In the genomic region with DNA sequence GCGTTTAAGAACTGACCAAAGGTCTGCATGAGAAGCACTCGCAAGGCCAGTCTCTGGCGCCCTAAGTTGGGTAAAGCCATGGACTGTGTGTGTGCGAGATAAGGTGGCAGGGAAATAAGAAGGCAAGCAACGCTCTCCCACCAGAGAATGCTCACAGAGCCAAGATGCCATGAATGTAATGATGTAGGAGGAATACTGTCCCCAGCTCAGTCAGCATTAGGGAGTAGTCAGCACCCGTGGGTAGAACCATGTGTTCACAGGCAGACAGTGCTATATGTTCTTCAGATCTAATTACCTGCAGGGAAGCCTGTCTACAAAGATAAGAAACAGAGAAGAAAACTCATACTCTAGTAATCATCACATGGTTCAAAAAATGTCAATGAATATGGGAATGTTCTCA, we compare ENCODE assay signal across 1 cellular context.
TF ChIP-seq lines count a peak whose summit lies in the region.

No MANE protein-coding gene starts in this region.

TF ChIP-seq in K562, 482 proteins besides CTCF, POLR2A, EP300 and RAD21 (continued from another document and continues in another):
- no peak for TF ChIP-seq ZNF134 (CRISPR knock-in tag; conservative IDR thresholded peaks at IDR 0.05)
- TF ChIP-seq, protein P1, sequence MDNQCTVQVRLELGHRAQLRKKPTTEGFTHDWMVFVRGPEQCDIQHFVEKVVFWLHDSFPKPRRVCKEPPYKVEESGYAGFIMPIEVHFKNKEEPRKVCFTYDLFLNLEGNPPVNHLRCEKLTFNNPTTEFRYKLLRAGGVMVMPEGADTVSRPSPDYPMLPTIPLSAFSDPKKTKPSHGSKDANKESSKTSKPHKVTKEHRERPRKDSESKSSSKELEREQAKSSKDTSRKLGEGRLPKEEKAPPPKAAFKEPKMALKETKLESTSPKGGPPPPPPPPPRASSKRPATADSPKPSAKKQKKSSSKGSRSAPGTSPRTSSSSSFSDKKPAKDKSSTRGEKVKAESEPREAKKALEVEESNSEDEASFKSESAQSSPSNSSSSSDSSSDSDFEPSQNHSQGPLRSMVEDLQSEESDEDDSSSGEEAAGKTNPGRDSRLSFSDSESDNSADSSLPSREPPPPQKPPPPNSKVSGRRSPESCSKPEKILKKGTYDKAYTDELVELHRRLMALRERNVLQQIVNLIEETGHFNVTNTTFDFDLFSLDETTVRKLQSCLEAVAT (IDR thresholded peaks at IDR 0.05), result no peak
- no peak for TF ChIP-seq STAT5B (CRISPR knock-in tag; IDR thresholded peaks at IDR 0.05)
- no peak for TF ChIP-seq XRCC3 (IDR thresholded peaks at IDR 0.05)
- TF ChIP-seq TOE1 (IDR thresholded peaks at IDR 0.05; ENCODE audit: borderline replicate concordance), result no peak
- TF ChIP-seq TOE1 (CRISPR knock-in tag; IDR thresholded peaks at IDR 0.05; ENCODE audit: borderline replicate concordance, low read depth), result no peak
- no peak for TF ChIP-seq POLR3A (IDR thresholded peaks at IDR 0.05; ENCODE audit: borderline replicate concordance, extremely low read depth, insufficient read depth, insufficient read length)
- peak; percentile 92 for TF ChIP-seq CBFA2T3 (IDR thresholded peaks at IDR 0.05)
- TF ChIP-seq FOSL1 (tag; conservative IDR thresholded peaks at IDR 0.05), result peak; percentile 67
- TF ChIP-seq ZNF707 (CRISPR knock-in tag; conservative IDR thresholded peaks at IDR 0.05), result no peak
- TF ChIP-seq CBFA2T2 (conservative IDR thresholded peaks at IDR 0.05), result peak; percentile 86
- peak; percentile 38 for TF ChIP-seq DACH1 (IDR thresholded peaks at IDR 0.05; ENCODE audit: partially characterized antibody)
- TF ChIP-seq TCF3 (CRISPR knock-in tag; IDR thresholded peaks at IDR 0.05), result peak; percentile 87
- 0 out of 2 replicates have a peak, but pooled peaks have one; percentile 27 for TF ChIP-seq PML (IDR thresholded peaks at IDR 0.05; ENCODE audit: low read length)
- TF ChIP-seq DIDO1 (tag; IDR thresholded peaks at IDR 0.05; ENCODE audit: low read depth), result no peak
- peak; percentile 53; the same call in 1 of the 2 replicates for TF ChIP-seq STAT5A (IDR thresholded peaks at IDR 0.05; ENCODE audit: borderline replicate concordance, low read length)
- TF ChIP-seq, protein P2, sequence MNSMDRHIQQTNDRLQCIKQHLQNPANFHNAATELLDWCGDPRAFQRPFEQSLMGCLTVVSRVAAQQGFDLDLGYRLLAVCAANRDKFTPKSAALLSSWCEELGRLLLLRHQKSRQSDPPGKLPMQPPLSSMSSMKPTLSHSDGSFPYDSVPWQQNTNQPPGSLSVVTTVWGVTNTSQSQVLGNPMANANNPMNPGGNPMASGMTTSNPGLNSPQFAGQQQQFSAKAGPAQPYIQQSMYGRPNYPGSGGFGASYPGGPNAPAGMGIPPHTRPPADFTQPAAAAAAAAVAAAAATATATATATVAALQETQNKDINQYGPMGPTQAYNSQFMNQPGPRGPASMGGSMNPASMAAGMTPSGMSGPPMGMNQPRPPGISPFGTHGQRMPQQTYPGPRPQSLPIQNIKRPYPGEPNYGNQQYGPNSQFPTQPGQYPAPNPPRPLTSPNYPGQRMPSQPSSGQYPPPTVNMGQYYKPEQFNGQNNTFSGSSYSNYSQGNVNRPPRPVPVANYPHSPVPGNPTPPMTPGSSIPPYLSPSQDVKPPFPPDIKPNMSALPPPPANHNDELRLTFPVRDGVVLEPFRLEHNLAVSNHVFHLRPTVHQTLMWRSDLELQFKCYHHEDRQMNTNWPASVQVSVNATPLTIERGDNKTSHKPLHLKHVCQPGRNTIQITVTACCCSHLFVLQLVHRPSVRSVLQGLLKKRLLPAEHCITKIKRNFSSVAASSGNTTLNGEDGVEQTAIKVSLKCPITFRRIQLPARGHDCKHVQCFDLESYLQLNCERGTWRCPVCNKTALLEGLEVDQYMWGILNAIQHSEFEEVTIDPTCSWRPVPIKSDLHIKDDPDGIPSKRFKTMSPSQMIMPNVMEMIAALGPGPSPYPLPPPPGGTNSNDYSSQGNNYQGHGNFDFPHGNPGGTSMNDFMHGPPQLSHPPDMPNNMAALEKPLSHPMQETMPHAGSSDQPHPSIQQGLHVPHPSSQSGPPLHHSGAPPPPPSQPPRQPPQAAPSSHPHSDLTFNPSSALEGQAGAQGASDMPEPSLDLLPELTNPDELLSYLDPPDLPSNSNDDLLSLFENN (IDR thresholded peaks at IDR 0.05; ENCODE audit: low read depth in 2 of 2, low read length in 2 of 2), result no peak
- TF ChIP-seq, protein P3, sequence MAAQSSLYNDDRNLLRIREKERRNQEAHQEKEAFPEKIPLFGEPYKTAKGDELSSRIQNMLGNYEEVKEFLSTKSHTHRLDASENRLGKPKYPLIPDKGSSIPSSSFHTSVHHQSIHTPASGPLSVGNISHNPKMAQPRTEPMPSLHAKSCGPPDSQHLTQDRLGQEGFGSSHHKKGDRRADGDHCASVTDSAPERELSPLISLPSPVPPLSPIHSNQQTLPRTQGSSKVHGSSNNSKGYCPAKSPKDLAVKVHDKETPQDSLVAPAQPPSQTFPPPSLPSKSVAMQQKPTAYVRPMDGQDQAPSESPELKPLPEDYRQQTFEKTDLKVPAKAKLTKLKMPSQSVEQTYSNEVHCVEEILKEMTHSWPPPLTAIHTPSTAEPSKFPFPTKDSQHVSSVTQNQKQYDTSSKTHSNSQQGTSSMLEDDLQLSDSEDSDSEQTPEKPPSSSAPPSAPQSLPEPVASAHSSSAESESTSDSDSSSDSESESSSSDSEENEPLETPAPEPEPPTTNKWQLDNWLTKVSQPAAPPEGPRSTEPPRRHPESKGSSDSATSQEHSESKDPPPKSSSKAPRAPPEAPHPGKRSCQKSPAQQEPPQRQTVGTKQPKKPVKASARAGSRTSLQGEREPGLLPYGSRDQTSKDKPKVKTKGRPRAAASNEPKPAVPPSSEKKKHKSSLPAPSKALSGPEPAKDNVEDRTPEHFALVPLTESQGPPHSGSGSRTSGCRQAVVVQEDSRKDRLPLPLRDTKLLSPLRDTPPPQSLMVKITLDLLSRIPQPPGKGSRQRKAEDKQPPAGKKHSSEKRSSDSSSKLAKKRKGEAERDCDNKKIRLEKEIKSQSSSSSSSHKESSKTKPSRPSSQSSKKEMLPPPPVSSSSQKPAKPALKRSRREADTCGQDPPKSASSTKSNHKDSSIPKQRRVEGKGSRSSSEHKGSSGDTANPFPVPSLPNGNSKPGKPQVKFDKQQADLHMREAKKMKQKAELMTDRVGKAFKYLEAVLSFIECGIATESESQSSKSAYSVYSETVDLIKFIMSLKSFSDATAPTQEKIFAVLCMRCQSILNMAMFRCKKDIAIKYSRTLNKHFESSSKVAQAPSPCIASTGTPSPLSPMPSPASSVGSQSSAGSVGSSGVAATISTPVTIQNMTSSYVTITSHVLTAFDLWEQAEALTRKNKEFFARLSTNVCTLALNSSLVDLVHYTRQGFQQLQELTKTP (IDR thresholded peaks at IDR 0.05; ENCODE audit: low read depth in 1 of 2, partially characterized antibody in 2 of 2), result no peak
- TF ChIP-seq FOXK2 (conservative IDR thresholded peaks at IDR 0.05 in 1 of 2, IDR thresholded peaks at IDR 0.05 in 1 of 2; ENCODE audit: low read depth in 2 of 2), result 0 out of 4 replicates have a peak, but pooled peaks of 1 of the 2 experiments have one; percentile 24
- no peak for TF ChIP-seq HMG20A (CRISPR knock-in tag; conservative IDR thresholded peaks at IDR 0.05)
- no peak for TF ChIP-seq TRIM28 (IDR thresholded peaks at IDR 0.05)
- TF ChIP-seq, protein P4, sequence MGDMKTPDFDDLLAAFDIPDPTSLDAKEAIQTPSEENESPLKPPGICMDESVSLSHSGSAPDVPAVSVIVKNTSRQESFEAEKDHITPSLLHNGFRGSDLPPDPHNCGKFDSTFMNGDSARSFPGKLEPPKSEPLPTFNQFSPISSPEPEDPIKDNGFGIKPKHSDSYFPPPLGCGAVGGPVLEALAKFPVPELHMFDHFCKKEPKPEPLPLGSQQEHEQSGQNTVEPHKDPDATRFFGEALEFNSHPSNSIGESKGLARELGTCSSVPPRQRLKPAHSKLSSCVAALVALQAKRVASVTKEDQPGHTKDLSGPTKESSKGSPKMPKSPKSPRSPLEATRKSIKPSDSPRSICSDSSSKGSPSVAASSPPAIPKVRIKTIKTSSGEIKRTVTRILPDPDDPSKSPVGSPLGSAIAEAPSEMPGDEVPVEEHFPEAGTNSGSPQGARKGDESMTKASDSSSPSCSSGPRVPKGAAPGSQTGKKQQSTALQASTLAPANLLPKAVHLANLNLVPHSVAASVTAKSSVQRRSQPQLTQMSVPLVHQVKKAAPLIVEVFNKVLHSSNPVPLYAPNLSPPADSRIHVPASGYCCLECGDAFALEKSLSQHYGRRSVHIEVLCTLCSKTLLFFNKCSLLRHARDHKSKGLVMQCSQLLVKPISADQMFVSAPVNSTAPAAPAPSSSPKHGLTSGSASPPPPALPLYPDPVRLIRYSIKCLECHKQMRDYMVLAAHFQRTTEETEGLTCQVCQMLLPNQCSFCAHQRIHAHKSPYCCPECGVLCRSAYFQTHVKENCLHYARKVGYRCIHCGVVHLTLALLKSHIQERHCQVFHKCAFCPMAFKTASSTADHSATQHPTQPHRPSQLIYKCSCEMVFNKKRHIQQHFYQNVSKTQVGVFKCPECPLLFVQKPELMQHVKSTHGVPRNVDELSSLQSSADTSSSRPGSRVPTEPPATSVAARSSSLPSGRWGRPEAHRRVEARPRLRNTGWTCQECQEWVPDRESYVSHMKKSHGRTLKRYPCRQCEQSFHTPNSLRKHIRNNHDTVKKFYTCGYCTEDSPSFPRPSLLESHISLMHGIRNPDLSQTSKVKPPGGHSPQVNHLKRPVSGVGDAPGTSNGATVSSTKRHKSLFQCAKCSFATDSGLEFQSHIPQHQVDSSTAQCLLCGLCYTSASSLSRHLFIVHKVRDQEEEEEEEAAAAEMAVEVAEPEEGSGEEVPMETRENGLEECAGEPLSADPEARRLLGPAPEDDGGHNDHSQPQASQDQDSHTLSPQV (IDR thresholded peaks at IDR 0.05), result 0 out of 2 replicates have a peak, but pooled peaks have one; percentile 26
- TF ChIP-seq, protein P5, sequence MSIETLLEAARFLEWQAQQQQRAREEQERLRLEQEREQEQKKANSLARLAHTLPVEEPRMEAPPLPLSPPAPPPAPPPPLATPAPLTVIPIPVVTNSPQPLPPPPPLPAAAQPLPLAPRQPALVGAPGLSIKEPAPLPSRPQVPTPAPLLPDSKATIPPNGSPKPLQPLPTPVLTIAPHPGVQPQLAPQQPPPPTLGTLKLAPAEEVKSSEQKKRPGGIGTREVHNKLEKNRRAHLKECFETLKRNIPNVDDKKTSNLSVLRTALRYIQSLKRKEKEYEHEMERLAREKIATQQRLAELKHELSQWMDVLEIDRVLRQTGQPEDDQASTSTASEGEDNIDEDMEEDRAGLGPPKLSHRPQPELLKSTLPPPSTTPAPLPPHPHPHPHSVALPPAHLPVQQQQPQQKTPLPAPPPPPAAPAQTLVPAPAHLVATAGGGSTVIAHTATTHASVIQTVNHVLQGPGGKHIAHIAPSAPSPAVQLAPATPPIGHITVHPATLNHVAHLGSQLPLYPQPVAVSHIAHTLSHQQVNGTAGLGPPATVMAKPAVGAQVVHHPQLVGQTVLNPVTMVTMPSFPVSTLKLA (conservative IDR thresholded peaks at IDR 0.05), result peak in 1 of 2 experiments; percentile 67; a peak in 2 of 4 replicates
- TF ChIP-seq, protein P6, sequence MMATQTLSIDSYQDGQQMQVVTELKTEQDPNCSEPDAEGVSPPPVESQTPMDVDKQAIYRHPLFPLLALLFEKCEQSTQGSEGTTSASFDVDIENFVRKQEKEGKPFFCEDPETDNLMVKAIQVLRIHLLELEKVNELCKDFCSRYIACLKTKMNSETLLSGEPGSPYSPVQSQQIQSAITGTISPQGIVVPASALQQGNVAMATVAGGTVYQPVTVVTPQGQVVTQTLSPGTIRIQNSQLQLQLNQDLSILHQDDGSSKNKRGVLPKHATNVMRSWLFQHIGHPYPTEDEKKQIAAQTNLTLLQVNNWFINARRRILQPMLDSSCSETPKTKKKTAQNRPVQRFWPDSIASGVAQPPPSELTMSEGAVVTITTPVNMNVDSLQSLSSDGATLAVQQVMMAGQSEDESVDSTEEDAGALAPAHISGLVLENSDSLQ (IDR thresholded peaks at IDR 0.05), result no peak
- TF ChIP-seq NFIC (IDR thresholded peaks at IDR 0.05), result peak; percentile 58
- peak; percentile 77 for TF ChIP-seq TAL1 (IDR thresholded peaks at IDR 0.05)
- TF ChIP-seq ZNF384 (IDR thresholded peaks at IDR 0.05; ENCODE audit: low read depth, low read length), result no peak
- TF ChIP-seq CREM (IDR thresholded peaks at IDR 0.05; ENCODE audit: low read depth), result peak; percentile 26; the same call in 1 of the 2 replicates
- TF ChIP-seq EGR1 (conservative IDR thresholded peaks at IDR 0.05), result peak; percentile 35; the same call in 1 of the 2 replicates
- no peak for TF ChIP-seq RBM22 (IDR thresholded peaks at IDR 0.05; ENCODE audit: low read depth, low read length, poor library complexity, severe bottlenecking)
- TF ChIP-seq, protein P7, sequence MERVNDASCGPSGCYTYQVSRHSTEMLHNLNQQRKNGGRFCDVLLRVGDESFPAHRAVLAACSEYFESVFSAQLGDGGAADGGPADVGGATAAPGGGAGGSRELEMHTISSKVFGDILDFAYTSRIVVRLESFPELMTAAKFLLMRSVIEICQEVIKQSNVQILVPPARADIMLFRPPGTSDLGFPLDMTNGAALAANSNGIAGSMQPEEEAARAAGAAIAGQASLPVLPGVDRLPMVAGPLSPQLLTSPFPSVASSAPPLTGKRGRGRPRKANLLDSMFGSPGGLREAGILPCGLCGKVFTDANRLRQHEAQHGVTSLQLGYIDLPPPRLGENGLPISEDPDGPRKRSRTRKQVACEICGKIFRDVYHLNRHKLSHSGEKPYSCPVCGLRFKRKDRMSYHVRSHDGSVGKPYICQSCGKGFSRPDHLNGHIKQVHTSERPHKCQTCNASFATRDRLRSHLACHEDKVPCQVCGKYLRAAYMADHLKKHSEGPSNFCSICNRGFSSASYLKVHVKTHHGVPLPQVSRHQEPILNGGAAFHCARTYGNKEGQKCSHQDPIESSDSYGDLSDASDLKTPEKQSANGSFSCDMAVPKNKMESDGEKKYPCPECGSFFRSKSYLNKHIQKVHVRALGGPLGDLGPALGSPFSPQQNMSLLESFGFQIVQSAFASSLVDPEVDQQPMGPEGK (CRISPR knock-in tag; IDR thresholded peaks at IDR 0.05; ENCODE audit: borderline replicate concordance), result no peak
- TF ChIP-seq, protein P8, sequence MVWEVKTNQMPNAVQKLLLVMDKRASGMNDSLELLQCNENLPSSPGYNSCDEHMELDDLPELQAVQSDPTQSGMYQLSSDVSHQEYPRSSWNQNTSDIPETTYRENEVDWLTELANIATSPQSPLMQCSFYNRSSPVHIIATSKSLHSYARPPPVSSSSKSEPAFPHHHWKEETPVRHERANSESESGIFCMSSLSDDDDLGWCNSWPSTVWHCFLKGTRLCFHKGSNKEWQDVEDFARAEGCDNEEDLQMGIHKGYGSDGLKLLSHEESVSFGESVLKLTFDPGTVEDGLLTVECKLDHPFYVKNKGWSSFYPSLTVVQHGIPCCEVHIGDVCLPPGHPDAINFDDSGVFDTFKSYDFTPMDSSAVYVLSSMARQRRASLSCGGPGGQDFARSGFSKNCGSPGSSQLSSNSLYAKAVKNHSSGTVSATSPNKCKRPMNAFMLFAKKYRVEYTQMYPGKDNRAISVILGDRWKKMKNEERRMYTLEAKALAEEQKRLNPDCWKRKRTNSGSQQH (CRISPR knock-in tag; IDR thresholded peaks at IDR 0.05), result no peak
- TF ChIP-seq PHB (CRISPR knock-in tag; IDR thresholded peaks at IDR 0.05), result no peak
- TF ChIP-seq NCOR1 (IDR thresholded peaks at IDR 0.05), result peak; percentile 76
- TF ChIP-seq MTA2 (IDR thresholded peaks at IDR 0.05; ENCODE audit: low read depth), result peak; percentile 52; the same call in 1 of the 2 replicates
- no peak for TF ChIP-seq CREB1 (IDR thresholded peaks at IDR 0.05)
- no peak for TF ChIP-seq CREB1 (CRISPR knock-in tag; IDR thresholded peaks at IDR 0.05)
- TF ChIP-seq TEAD4 (IDR thresholded peaks at IDR 0.05; ENCODE audit: low read length), result peak; percentile 82
- TF ChIP-seq TEAD4 (CRISPR knock-in tag; IDR thresholded peaks at IDR 0.05; ENCODE audit: borderline replicate concordance), result no peak
